8 cellular contexts compared by ENCODE assay signal in the genomic region with DNA sequence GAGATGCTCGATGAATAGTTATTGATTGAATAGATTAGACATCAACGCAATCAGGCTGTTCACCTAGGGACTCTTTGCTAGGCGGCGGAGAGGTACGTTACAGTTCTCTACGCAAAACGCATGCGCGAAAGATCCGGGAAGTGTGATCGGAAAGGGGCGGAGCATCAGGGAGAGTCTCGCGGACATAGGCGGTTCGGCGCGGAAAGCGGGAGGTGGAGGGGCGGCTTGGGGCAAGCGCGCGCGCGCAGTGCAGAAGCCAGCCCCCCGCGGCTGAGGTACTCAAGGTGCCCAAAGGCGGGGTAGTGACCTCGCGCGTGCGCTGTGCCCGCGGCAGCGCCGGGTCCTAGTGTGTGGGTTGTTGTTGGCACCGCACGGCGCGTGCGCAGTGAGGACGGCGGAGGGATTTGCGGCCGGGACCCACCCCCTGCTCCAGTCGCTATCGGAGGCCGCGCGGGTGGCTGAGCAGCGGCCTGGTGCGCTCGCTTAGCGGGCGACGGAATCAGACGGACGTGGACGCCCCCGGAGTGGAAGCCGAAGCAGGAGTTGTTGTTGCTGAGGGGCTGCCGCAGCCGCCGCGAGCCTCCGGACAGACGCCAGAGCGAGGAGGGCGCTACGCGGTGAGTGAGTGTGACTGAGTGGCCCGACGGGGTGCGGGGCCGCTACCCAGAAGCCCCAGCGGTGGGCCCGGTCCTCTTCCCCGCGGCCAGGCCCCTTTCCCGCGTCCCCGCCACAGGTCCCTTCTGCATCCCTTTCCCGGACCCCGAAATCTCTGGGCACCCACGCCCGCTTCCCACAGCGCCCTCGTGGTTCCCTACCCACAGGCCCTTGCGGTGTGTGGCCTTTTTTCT. TPM values are rescaled to one million over a fixed set of nuclear protein-coding genes. Genes with fewer than 3 reads are reported as not detected.
DNase-seq lines count a peak whose midpoint lies in the region; ATAC-seq and TF ChIP-seq lines count a peak whose summit lies in the region.

A gene with protein sequence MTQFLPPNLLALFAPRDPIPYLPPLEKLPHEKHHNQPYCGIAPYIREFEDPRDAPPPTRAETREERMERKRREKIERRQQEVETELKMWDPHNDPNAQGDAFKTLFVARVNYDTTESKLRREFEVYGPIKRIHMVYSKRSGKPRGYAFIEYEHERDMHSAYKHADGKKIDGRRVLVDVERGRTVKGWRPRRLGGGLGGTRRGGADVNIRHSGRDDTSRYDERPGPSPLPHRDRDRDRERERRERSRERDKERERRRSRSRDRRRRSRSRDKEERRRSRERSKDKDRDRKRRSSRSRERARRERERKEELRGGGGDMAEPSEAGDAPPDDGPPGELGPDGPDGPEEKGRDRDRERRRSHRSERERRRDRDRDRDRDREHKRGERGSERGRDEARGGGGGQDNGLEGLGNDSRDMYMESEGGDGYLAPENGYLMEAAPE (plus strand): TSS at position 432 of the 848 bp plus-strand sequence. CDS start 964 bp downstream, outside the sequence.

- ATAC-seq in GM21619 (IDR thresholded peaks at IDR 0.05; ENCODE audit: unreplicated experiment): peak; percentile 83

- H3K9me3 Mint-ChIP-seq in activated T-cell treated with anti-CD3 and anti-CD28 coated beads, Interleukin-2, amount 50 U/mL, for 24 hours: no peaks in the 10 kb centered on the region

- peaks cover 8% of the 10 kb centered on the region for H3K36me3 ChIP-seq in mucosa of stomach (ENCODE audit: control insufficient read depth, insufficient read depth, low read length)

- H3K4me3 Mint-ChIP-seq in activated T-cell treated with anti-CD3 and anti-CD28 coated beads, Interleukin-2, amount 50 U/mL, for 24 hours: peak within 1 kb of the TSS; percentile 98

- in situ Hi-C loops in KBM-7 (cut with MboI; ENCODE audit: low pct_unique_long_range_greater_than_20kb, low sequenced_read_pairs): no loop called here

- DNase-seq in DMS114 treated with DMSO at 0.1 percent for 48 hours (lab: John Stamatoyannopoulos, UW; ENCODE audit: unreplicated experiment): peak; percentile 91
- peak; percentile 99 for DNase-seq in KBM-7
- DNase-seq in activated T-cell treated with anti-CD3 and anti-CD28 coated beads, Interleukin-2, amount 50 U/mL, for 24 hours: peak; percentile 99
- DNase-seq in erythroblast (lab: John Stamatoyannopoulos, UW): peak; percentile 99
- peak; percentile 98 for DNase-seq in stimulated activated CD8-positive, alpha-beta memory T cell treated with anti-CD3 and anti-CD28 coated beads, Interleukin-7, amount 100 ng/mL, for 1 hour (ENCODE audit: low read depth in 2 of 2)

- no peaks in the 10 kb centered on the region for H3K9me3 ChIP-seq in mucosa of stomach (ENCODE audit: control insufficient read depth, low read length)

- H3K4me1 Mint-ChIP-seq in activated T-cell treated with anti-CD3 and anti-CD28 coated beads, Interleukin-2, amount 50 U/mL, for 24 hours (ENCODE audit: low read depth): peaks cover 30% of the 10 kb centered on the region

- peaks cover 49% of the 10 kb centered on the region for H3K36me3 Mint-ChIP-seq in activated T-cell treated with anti-CD3 and anti-CD28 coated beads, Interleukin-2, amount 50 U/mL, for 24 hours (ENCODE audit: low read depth)

- no peaks in the 10 kb centered on the region for H3K27me3 Mint-ChIP-seq in activated T-cell treated with anti-CD3 and anti-CD28 coated beads, Interleukin-2, amount 50 U/mL, for 24 hours

- peak within 1 kb of the TSS; percentile 93 for H3K9ac ChIP-seq in mucosa of stomach (ENCODE audit: low read length)

- peaks cover 16% of the 10 kb centered on the region for H3K4me1 ChIP-seq in mucosa of stomach (ENCODE audit: control insufficient read depth, insufficient read depth, low read length)

- peak within 1 kb of the TSS; percentile 98 for H3K27ac Mint-ChIP-seq in activated T-cell treated with anti-CD3 and anti-CD28 coated beads, Interleukin-2, amount 50 U/mL, for 24 hours

- H3K4me3 ChIP-seq in mucosa of stomach (ENCODE audit: low read length): peak within 1 kb of the TSS; percentile 89

- peak; percentile 96 for TF ChIP-seq POLR2A in erythroblast (IDR thresholded peaks at IDR 0.05; ENCODE audit: low read length)

- no peaks in the 10 kb centered on the region for H3K27me3 ChIP-seq in mucosa of stomach (ENCODE audit: control insufficient read depth, insufficient read depth, low read length)

TF ChIP-seq in PFSK-1, 5 proteins besides CTCF, POLR2A, EP300 and RAD21:
- peak; percentile 96 for TF ChIP-seq POLR2AphosphoS5 (IDR thresholded peaks at IDR 0.05; ENCODE audit: low read depth, low read length)
- TF ChIP-seq, protein P1, sequence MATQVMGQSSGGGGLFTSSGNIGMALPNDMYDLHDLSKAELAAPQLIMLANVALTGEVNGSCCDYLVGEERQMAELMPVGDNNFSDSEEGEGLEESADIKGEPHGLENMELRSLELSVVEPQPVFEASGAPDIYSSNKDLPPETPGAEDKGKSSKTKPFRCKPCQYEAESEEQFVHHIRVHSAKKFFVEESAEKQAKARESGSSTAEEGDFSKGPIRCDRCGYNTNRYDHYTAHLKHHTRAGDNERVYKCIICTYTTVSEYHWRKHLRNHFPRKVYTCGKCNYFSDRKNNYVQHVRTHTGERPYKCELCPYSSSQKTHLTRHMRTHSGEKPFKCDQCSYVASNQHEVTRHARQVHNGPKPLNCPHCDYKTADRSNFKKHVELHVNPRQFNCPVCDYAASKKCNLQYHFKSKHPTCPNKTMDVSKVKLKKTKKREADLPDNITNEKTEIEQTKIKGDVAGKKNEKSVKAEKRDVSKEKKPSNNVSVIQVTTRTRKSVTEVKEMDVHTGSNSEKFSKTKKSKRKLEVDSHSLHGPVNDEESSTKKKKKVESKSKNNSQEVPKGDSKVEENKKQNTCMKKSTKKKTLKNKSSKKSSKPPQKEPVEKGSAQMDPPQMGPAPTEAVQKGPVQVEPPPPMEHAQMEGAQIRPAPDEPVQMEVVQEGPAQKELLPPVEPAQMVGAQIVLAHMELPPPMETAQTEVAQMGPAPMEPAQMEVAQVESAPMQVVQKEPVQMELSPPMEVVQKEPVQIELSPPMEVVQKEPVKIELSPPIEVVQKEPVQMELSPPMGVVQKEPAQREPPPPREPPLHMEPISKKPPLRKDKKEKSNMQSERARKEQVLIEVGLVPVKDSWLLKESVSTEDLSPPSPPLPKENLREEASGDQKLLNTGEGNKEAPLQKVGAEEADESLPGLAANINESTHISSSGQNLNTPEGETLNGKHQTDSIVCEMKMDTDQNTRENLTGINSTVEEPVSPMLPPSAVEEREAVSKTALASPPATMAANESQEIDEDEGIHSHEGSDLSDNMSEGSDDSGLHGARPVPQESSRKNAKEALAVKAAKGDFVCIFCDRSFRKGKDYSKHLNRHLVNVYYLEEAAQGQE (IDR thresholded peaks at IDR 0.05; ENCODE audit: insufficient read depth in 1 of 2, low read depth in 2 of 2, low read length in 2 of 2): peak; percentile 31 to 60; a peak in 1 of 4 replicates
- peak; percentile 97 for TF ChIP-seq TAF1 (IDR thresholded peaks at IDR 0.05; ENCODE audit: borderline replicate concordance, insufficient read depth, low read length)
- TF ChIP-seq SIN3A (IDR thresholded peaks at IDR 0.05; ENCODE audit: borderline replicate concordance, insufficient read depth, low read length): peak; percentile 67; the same call in 1 of the 2 replicates
- peak; percentile 92 for TF ChIP-seq FOXP2 (optimal IDR thresholded peaks at IDR 0.05; ENCODE audit: borderline replicate concordance, extremely low read depth, extremely low read length, insufficient read depth)

RNA-seq across cellular contexts. Expression of the gene that starts here (rescaled TPM):
- 265 TPM for polyA plus RNA-seq in PFSK-1 (2012; ENCODE audit: insufficient read length, low read depth)

Comparison
In these comparisons a context has a peak if more than half of its experiments do, and no peak if none do; other contexts are left out.
1. Peak in every context shown above with its lines: DNase-seq, ATAC-seq and H3K4me3 ChIP-seq.